ENCODE assay signal across 30 cellular contexts in the genomic region with DNA sequence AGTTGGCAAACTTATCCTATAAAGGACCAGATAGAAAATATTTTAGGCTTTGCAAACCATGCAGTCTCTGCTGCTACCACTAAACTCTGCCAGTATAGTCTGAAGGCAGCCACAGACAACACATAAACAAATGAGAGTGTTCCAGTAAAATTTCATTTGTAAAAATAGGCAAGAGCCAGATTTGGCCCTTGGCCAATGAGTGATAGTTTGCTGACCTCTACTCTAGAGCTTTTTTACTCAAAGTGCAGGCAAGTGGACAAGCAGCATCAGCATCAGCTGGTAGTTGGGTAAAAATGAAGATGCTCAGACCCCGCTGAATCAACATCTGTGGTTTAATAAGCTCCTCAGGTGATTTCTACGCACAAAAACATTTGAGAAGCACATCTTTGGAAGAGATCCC.
"Had no signal": no experiment of that assay in that cellular context is flagged by ENCODE, and none has a peak within 500 bp of the region (broad histone marks: within the 10 kb centered on the region; RNA-seq: fewer than 3 reads in every experiment).

No MANE protein-coding gene starts in this region.

- FAIRE-seq: bronchial epithelial cell, TTC549 had no signal

- H3K4me3 ChIP-seq: ascending aorta, cardiac muscle cell had no signal

- H3K36me3 ChIP-seq: ascending aorta, cardiac muscle cell had no signal

- H3K9me3 ChIP-seq: ascending aorta had no signal

- DNase-seq: activated B cell treated with CpG ODN at 0.5 μM for 24 hours; activated CD4-positive, alpha-beta memory T cell treated with anti-CD3 and anti-CD28 coated beads for 36 hours; activated CD4-positive, alpha-beta T cell treated with anti-CD3 and anti-CD28 coated beads for 4 hours; activated CD4-positive, alpha-beta T cell treated with anti-CD3 and anti-CD28 coated beads, Interleukin-2, amount 10 ng/mL, durations not matched to agents 24 days and 14 days; activated CD4-positive, alpha-beta T cell treated with anti-CD3 and anti-CD28 coated beads, Interleukin-2, amount 50 U/mL, for 1 hour; activated CD4-positive, alpha-beta T cell treated with anti-CD3 and anti-CD28 coated beads, Interleukin-2, amount 50 U/mL, for 4 hours; activated CD4-positive, CD25-positive, alpha-beta regulatory T cell treated with anti-CD3 and anti-CD28 coated beads, Interleukin-2, amount 50 U/mL, for 72 hours; activated CD8-positive, alpha-beta memory T cell treated with anti-CD3 and anti-CD28 coated beads for 24 hours; activated CD8-positive, alpha-beta memory T cell treated with anti-CD3 and anti-CD28 coated beads, Interleukin-2, amount 10 ng/mL, durations not matched to agents 7 days and 5 days; activated CD8-positive, alpha-beta memory T cell treated with anti-CD3 and anti-CD28 coated beads, Interleukin-2, amount 50 U/mL, for 48 hours; activated CD8-positive, alpha-beta T cell treated with anti-CD3 and anti-CD28 coated beads, Interleukin-2, amount 10 ng/mL, durations not matched to agents 7 days and 5 days; activated effector memory CD4-positive, alpha-beta T cell treated with Interleukin-2 at 50 U/mL for 16 hours; activated gamma-delta T cell; activated naive CD4-positive, alpha-beta T cell treated with anti-CD3 and anti-CD28 coated beads, Interleukin-2, amount 10 ng/mL, durations not matched to agents 7 days and 5 days; activated naive CD4-positive, alpha-beta T cell treated with Interleukin-2 at 50 U/mL for 16 hours; activated naive CD8-positive, alpha-beta T cell treated with anti-CD3 and anti-CD28 coated beads, Interleukin-2, amount 10 ng/mL, durations not matched to agents 7 days and 5 days; activated naive CD8-positive, alpha-beta T cell treated with anti-CD3 and anti-CD28 coated beads, Interleukin-2, amount 50 U/mL, for 24 hours; activated T-cell treated with anti-CD3 and anti-CD28 coated beads, Interleukin-2, amount 50 U/mL, for 24 hours; activated T-cell treated with anti-CD3 and anti-CD28 coated beads, Interleukin-2, amount 50 U/mL, for 48 hours; amygdala; anterior cingulate cortex; caudate nucleus; cerebellar nuclear complex; T-helper 2 cell; T-helper 9 cell had no signal

- H3K27me3 ChIP-seq: ascending aorta, cardiac muscle cell had no signal

- ATAC-seq: activated CD8-positive, alpha-beta memory T cell treated with anti-CD3 and anti-CD28 coated beads, Interleukin-2, amount 10 ng/mL, durations not matched to agents 7 days and 5 days; activated CD8-positive, alpha-beta T cell treated with anti-CD3 and anti-CD28 coated beads, Interleukin-2, amount 10 ng/mL, durations not matched to agents 7 days and 5 days; activated naive CD8-positive, alpha-beta T cell treated with anti-CD3 and anti-CD28 coated beads, Interleukin-2, amount 50 U/mL, for 24 hours had no signal

- H3K27ac ChIP-seq: ascending aorta, cardiac muscle cell, VCaP had no signal
